Comparison of ENCODE assay signal across 1 cellular context in the genomic region with DNA sequence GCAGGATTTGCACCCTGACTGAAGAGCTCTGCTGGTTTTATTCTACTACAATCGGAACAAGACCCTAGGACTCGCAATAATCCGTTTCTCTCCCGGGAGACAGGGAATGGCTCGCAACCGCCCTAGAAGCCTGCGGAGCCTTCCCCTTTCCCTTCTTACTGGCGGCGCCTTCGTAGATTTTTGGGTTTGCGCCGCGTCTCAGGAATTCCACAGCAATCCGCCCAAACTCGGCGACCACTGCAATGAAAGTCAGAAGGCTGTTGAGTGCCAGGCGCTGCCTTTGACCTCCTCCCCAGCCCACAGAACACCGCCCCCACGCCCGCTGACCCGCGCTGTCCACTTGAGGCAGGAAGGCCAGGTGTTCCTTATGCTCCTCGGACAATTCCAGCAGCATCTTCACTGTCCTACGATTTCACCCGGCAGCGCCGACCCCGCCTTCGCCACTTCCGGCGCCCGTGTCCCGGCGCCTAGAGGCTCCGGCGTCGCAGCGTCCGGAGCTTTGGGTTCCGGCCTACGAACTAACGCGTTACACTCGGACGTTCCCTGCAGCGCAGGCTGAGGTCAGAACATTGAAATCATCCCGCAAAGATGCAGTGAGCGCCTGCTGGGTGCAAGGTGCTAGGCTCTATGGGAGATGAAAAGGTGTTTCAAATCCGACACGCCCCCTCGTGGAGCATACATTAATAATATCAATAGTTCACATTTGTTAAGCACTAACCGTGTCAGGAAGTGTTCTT.
TF ChIP-seq lines count a peak whose summit lies in the region.

A gene (minus strand): TSS at position 439 of the 737 bp plus-strand sequence. CDS start 45 bp downstream, at position 394.

TF ChIP-seq in HepG2, 621 proteins besides CTCF, POLR2A, EP300 and RAD21 (continued from another document and continues in another):
- TF ChIP-seq, protein P1, sequence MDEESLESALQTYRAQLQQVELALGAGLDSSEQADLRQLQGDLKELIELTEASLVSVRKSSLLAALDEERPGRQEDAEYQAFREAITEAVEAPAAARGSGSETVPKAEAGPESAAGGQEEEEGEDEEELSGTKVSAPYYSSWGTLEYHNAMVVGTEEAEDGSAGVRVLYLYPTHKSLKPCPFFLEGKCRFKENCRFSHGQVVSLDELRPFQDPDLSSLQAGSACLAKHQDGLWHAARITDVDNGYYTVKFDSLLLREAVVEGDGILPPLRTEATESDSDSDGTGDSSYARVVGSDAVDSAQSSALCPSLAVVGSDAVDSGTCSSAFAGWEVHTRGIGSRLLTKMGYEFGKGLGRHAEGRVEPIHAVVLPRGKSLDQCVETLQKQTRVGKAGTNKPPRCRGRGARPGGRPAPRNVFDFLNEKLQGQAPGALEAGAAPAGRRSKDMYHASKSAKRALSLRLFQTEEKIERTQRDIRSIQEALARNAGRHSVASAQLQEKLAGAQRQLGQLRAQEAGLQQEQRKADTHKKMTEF (CRISPR knock-in tag; IDR thresholded peaks at IDR 0.05) = peak; percentile 89
- no peak for TF ChIP-seq ZNF441 (CRISPR knock-in tag; IDR thresholded peaks at IDR 0.05; ENCODE audit: borderline replicate concordance)
- TF ChIP-seq ZNF605 (CRISPR knock-in tag; IDR thresholded peaks at IDR 0.05) = peak; percentile 89
- TF ChIP-seq, protein P2, sequence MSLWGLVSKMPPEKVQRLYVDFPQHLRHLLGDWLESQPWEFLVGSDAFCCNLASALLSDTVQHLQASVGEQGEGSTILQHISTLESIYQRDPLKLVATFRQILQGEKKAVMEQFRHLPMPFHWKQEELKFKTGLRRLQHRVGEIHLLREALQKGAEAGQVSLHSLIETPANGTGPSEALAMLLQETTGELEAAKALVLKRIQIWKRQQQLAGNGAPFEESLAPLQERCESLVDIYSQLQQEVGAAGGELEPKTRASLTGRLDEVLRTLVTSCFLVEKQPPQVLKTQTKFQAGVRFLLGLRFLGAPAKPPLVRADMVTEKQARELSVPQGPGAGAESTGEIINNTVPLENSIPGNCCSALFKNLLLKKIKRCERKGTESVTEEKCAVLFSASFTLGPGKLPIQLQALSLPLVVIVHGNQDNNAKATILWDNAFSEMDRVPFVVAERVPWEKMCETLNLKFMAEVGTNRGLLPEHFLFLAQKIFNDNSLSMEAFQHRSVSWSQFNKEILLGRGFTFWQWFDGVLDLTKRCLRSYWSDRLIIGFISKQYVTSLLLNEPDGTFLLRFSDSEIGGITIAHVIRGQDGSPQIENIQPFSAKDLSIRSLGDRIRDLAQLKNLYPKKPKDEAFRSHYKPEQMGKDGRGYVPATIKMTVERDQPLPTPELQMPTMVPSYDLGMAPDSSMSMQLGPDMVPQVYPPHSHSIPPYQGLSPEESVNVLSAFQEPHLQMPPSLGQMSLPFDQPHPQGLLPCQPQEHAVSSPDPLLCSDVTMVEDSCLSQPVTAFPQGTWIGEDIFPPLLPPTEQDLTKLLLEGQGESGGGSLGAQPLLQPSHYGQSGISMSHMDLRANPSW (CRISPR knock-in tag; IDR thresholded peaks at IDR 0.05; ENCODE audit: borderline replicate concordance) = peak; percentile 90; the same call in 1 of the 2 replicates
- TF ChIP-seq, protein P3, sequence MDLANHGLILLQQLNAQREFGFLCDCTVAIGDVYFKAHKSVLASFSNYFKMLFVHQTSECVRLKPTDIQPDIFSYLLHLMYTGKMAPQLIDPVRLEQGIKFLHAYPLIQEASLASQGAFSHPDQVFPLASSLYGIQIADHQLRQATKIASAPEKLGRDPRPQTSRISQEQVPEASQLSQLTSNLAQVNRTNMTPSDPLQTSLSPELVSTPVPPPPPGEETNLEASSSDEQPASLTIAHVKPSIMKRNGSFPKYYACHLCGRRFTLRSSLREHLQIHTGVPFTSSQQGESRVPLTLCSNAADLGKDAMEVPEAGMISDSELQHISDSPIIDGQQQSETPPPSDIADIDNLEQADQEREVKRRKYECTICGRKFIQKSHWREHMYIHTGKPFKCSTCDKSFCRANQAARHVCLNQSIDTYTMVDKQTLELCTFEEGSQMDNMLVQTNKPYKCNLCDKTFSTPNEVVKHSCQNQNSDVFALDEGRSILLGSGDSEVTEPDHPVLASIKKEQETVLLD (CRISPR knock-in tag; IDR thresholded peaks at IDR 0.05; ENCODE audit: low read depth) = peak; percentile 52; the same call in 1 of the 2 replicates
- peak; percentile 76 for TF ChIP-seq ZNF143 (CRISPR knock-in tag; IDR thresholded peaks at IDR 0.05)
- TF ChIP-seq CREB1 (IDR thresholded peaks at IDR 0.05) = peak; percentile 78
- TF ChIP-seq CREB1 (CRISPR knock-in tag; IDR thresholded peaks at IDR 0.05) = peak; percentile 90
- 0 out of 2 replicates have a peak, but pooled peaks have one; percentile 27 for TF ChIP-seq MTF2 (CRISPR knock-in tag; IDR thresholded peaks at IDR 0.05; ENCODE audit: borderline replicate concordance)
- TF ChIP-seq, protein P4, sequence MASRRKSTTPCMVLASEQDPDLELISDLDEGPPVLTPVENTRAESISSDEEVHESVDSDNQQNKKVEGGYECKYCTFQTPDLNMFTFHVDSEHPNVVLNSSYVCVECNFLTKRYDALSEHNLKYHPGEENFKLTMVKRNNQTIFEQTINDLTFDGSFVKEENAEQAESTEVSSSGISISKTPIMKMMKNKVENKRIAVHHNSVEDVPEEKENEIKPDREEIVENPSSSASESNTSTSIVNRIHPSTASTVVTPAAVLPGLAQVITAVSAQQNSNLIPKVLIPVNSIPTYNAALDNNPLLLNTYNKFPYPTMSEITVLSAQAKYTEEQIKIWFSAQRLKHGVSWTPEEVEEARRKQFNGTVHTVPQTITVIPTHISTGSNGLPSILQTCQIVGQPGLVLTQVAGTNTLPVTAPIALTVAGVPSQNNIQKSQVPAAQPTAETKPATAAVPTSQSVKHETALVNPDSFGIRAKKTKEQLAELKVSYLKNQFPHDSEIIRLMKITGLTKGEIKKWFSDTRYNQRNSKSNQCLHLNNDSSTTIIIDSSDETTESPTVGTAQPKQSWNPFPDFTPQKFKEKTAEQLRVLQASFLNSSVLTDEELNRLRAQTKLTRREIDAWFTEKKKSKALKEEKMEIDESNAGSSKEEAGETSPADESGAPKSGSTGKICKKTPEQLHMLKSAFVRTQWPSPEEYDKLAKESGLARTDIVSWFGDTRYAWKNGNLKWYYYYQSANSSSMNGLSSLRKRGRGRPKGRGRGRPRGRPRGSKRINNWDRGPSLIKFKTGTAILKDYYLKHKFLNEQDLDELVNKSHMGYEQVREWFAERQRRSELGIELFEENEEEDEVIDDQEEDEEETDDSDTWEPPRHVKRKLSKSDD (CRISPR knock-in tag; IDR thresholded peaks at IDR 0.05; ENCODE audit: low read depth) = 0 out of 2 replicates have a peak, but pooled peaks have one; percentile 62
- 0 out of 2 replicates have a peak, but pooled peaks have one; percentile 50 for TF ChIP-seq SRF (IDR thresholded peaks at IDR 0.05; ENCODE audit: low read depth, low read length)
- TF ChIP-seq, protein P5, sequence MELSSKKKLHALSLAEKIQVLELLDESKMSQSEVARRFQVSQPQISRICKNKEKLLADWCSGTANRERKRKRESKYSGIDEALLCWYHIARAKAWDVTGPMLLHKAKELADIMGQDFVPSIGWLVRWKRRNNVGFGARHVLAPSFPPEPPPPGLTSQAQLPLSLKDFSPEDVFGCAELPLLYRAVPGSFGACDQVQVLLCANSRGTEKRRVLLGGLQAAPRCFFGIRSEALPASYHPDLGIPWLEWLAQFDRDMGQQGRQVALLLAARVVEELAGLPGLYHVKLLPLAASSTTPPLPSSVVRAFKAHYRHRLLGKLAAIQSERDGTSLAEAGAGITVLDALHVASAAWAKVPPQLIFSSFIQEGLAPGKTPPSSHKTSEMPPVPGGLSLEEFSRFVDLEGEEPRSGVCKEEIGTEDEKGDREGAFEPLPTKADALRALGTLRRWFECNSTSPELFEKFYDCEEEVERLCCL (CRISPR knock-in tag; IDR thresholded peaks at IDR 0.05; ENCODE audit: borderline replicate concordance) = peak; percentile 32; the same call in 1 of the 2 replicates
- no peak for TF ChIP-seq ZNF569 (CRISPR knock-in tag; IDR thresholded peaks at IDR 0.05; ENCODE audit: borderline replicate concordance)
- peak; percentile 95 for TF ChIP-seq ZNF792 (CRISPR knock-in tag; IDR thresholded peaks at IDR 0.05)
- TF ChIP-seq PAX8 (CRISPR knock-in tag; IDR thresholded peaks at IDR 0.05; ENCODE audit: borderline replicate concordance) = no peak
- peak; percentile 92 for TF ChIP-seq FOXC1 (CRISPR knock-in tag; IDR thresholded peaks at IDR 0.05; ENCODE audit: borderline replicate concordance)
- peak; percentile 92; the same call in 1 of the 2 replicates for TF ChIP-seq DMAP1 (CRISPR knock-in tag; IDR thresholded peaks at IDR 0.05)
- no peak for TF ChIP-seq FLYWCH1 (CRISPR knock-in tag; IDR thresholded peaks at IDR 0.05)
- TF ChIP-seq, protein P6, sequence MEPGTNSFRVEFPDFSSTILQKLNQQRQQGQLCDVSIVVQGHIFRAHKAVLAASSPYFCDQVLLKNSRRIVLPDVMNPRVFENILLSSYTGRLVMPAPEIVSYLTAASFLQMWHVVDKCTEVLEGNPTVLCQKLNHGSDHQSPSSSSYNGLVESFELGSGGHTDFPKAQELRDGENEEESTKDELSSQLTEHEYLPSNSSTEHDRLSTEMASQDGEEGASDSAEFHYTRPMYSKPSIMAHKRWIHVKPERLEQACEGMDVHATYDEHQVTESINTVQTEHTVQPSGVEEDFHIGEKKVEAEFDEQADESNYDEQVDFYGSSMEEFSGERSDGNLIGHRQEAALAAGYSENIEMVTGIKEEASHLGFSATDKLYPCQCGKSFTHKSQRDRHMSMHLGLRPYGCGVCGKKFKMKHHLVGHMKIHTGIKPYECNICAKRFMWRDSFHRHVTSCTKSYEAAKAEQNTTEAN (CRISPR knock-in tag; conservative IDR thresholded peaks at IDR 0.05) = peak; percentile 69
- peak; percentile 84; the same call in 1 of the 2 replicates for TF ChIP-seq ARID2 (CRISPR knock-in tag; IDR thresholded peaks at IDR 0.05; ENCODE audit: borderline replicate concordance)
- TF ChIP-seq TEAD3 (CRISPR knock-in tag; optimal IDR thresholded peaks at IDR 0.05; ENCODE audit: borderline replicate concordance) = peak; percentile 78
- TF ChIP-seq TOPORS (CRISPR knock-in tag; IDR thresholded peaks at IDR 0.05) = peak; percentile 27; the same call in 1 of the 2 replicates
- TF ChIP-seq TBX2 (CRISPR knock-in tag; IDR thresholded peaks at IDR 0.05; ENCODE audit: borderline replicate concordance) = peak; percentile 86
- TF ChIP-seq, protein P7, sequence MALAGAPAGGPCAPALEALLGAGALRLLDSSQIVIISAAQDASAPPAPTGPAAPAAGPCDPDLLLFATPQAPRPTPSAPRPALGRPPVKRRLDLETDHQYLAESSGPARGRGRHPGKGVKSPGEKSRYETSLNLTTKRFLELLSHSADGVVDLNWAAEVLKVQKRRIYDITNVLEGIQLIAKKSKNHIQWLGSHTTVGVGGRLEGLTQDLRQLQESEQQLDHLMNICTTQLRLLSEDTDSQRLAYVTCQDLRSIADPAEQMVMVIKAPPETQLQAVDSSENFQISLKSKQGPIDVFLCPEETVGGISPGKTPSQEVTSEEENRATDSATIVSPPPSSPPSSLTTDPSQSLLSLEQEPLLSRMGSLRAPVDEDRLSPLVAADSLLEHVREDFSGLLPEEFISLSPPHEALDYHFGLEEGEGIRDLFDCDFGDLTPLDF (CRISPR knock-in tag; IDR thresholded peaks at IDR 0.05) = peak; percentile 65; the same call in 1 of the 2 replicates
- TF ChIP-seq ZZZ3 (CRISPR knock-in tag; IDR thresholded peaks at IDR 0.05; ENCODE audit: borderline replicate concordance) = peak; percentile 57; the same call in 1 of the 2 replicates
- TF ChIP-seq SMAD3 (CRISPR knock-in tag; IDR thresholded peaks at IDR 0.05) = peak; percentile 90; the same call in 1 of the 2 replicates
- peak; percentile 39; the same call in 1 of the 2 replicates for TF ChIP-seq ARNT2 (CRISPR knock-in tag; IDR thresholded peaks at IDR 0.05; ENCODE audit: low read depth)
- no peak for TF ChIP-seq ARNT (IDR thresholded peaks at IDR 0.05)
- TF ChIP-seq ZNF256 (CRISPR knock-in tag; conservative IDR thresholded peaks at IDR 0.05) = peak; percentile 65; the same call in 1 of the 2 replicates
- TF ChIP-seq CHD4 (IDR thresholded peaks at IDR 0.05; ENCODE audit: borderline replicate concordance, low read length) = no peak
- peak; percentile 86 for TF ChIP-seq ZNF317 (CRISPR knock-in tag; IDR thresholded peaks at IDR 0.05)
- 0 out of 2 replicates have a peak, but pooled peaks have one; percentile 42 for TF ChIP-seq RORA (CRISPR knock-in tag; IDR thresholded peaks at IDR 0.05)
- peak; percentile 92 for TF ChIP-seq SMAD1 (CRISPR knock-in tag; IDR thresholded peaks at IDR 0.05; ENCODE audit: borderline replicate concordance, low read depth)
- peak; percentile 93 for TF ChIP-seq SIN3B (IDR thresholded peaks at IDR 0.05; ENCODE audit: low read length)
- TF ChIP-seq, protein P8, sequence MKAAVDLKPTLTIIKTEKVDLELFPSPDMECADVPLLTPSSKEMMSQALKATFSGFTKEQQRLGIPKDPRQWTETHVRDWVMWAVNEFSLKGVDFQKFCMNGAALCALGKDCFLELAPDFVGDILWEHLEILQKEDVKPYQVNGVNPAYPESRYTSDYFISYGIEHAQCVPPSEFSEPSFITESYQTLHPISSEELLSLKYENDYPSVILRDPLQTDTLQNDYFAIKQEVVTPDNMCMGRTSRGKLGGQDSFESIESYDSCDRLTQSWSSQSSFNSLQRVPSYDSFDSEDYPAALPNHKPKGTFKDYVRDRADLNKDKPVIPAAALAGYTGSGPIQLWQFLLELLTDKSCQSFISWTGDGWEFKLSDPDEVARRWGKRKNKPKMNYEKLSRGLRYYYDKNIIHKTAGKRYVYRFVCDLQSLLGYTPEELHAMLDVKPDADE (CRISPR knock-in tag; IDR thresholded peaks at IDR 0.05) = 0 out of 2 replicates have a peak, but pooled peaks have one; percentile 41
- TF ChIP-seq MBD4 (IDR thresholded peaks at IDR 0.05; ENCODE audit: borderline replicate concordance, low read length) = no peak
- TF ChIP-seq, protein P9, sequence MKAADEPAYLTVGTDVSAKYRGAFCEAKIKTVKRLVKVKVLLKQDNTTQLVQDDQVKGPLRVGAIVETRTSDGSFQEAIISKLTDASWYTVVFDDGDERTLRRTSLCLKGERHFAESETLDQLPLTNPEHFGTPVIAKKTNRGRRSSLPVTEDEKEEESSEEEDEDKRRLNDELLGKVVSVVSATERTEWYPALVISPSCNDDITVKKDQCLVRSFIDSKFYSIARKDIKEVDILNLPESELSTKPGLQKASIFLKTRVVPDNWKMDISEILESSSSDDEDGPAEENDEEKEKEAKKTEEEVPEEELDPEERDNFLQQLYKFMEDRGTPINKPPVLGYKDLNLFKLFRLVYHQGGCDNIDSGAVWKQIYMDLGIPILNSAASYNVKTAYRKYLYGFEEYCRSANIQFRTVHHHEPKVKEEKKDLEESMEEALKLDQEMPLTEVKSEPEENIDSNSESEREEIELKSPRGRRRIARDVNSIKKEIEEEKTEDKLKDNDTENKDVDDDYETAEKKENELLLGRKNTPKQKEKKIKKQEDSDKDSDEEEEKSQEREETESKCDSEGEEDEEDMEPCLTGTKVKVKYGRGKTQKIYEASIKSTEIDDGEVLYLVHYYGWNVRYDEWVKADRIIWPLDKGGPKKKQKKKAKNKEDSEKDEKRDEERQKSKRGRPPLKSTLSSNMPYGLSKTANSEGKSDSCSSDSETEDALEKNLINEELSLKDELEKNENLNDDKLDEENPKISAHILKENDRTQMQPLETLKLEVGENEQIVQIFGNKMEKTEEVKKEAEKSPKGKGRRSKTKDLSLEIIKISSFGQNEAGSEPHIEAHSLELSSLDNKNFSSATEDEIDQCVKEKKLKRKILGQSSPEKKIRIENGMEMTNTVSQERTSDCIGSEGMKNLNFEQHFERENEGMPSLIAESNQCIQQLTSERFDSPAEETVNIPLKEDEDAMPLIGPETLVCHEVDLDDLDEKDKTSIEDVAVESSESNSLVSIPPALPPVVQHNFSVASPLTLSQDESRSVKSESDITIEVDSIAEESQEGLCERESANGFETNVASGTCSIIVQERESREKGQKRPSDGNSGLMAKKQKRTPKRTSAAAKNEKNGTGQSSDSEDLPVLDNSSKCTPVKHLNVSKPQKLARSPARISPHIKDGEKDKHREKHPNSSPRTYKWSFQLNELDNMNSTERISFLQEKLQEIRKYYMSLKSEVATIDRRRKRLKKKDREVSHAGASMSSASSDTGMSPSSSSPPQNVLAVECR (CRISPR knock-in tag; IDR thresholded peaks at IDR 0.05; ENCODE audit: borderline replicate concordance) = peak; percentile 93
